ENCODE assay signal across 8 cellular contexts in genomic region chr18:48923746-48924580, GRCh38. TPM values are rescaled to one million over a fixed set of nuclear protein-coding genes. Genes with fewer than 3 reads are reported as not detected.
A peak's percentile ranks its signal among the peaks of the same experiment; 100 is the strongest.
DNase-seq lines count a peak whose midpoint lies in the region; ATAC-seq and TF ChIP-seq lines count a peak whose summit lies in the region.

No MANE protein-coding gene starts in this region.

- no TSS peak for BruUV-seq in MCF 10A (replicated peaks; lab: Mats Ljungman, UMichigan)

- CTCF ChIA-PET in CD4-positive, alpha-beta T cell (lab: Charles Lee): no interaction called here
- CTCF ChIA-PET in MCF 10A (lab: Yijun Ruan, JAX): interaction anchor here (0.6 to 0.7 kb wide), 2 partner anchors 128 to 984 kb away, joined by 3 to 4 read pairs; no protein-coding TSS in a partner anchor

- no peaks in the 10 kb centered on the region for H3K27me3 Mint-ChIP-seq in CD4-positive, alpha-beta T cell
- no peaks in the 10 kb centered on the region for H3K27me3 Mint-ChIP-seq in MCF 10A (ENCODE audit: insufficient read depth, unreplicated experiment)
- H3K27me3 Mint-ChIP-seq in naive thymus-derived CD8-positive, alpha-beta T cell: no peaks in the 10 kb centered on the region

- no peaks in the 10 kb centered on the region for H3K27me3 ChIP-seq in CD4-positive, alpha-beta T cell (ENCODE audit: control insufficient read depth, insufficient read depth, low read length)

- H3K27ac Mint-ChIP-seq in CD4-positive, alpha-beta T cell: peak overlapping the region; percentile 74
- H3K27ac Mint-ChIP-seq in MCF 10A (ENCODE audit: low read depth, unreplicated experiment): peak overlapping the region; percentile 93
- H3K27ac Mint-ChIP-seq in naive thymus-derived CD8-positive, alpha-beta T cell: peak overlapping the region in 8 of 10 donors; percentile 11 to 91 (median 80)

- no peak overlapping the region for H3K27ac ChIP-seq in CD4-positive, alpha-beta T cell (ENCODE audit: low read depth, low read length)

- no peak for ATAC-seq in CD4-positive, alpha-beta T cell (ENCODE audit: poor library complexity)
- ATAC-seq in HG02678 (IDR thresholded peaks at IDR 0.05; ENCODE audit: unreplicated experiment) (peak; percentile 41), left lobe of liver (no peak), HG02885 (IDR thresholded peaks at IDR 0.05; ENCODE audit: poor library complexity, unreplicated experiment) (no peak)
- ATAC-seq in naive thymus-derived CD8-positive, alpha-beta T cell: peak; percentile 17 to 21

- peaks cover 84% of the 10 kb centered on the region for H3K4me1 Mint-ChIP-seq in CD4-positive, alpha-beta T cell (ENCODE audit: low read depth)
- H3K4me1 Mint-ChIP-seq in MCF 10A (ENCODE audit: insufficient read depth, unreplicated experiment): peaks cover 33% of the 10 kb centered on the region
- peaks cover 41 to 78% (median 71%) of the 10 kb centered on the region in 4 donors for H3K4me1 Mint-ChIP-seq in naive thymus-derived CD8-positive, alpha-beta T cell

- no peaks in the 10 kb centered on the region for H3K9me3 Mint-ChIP-seq in CD4-positive, alpha-beta T cell
- H3K9me3 Mint-ChIP-seq in MCF 10A (ENCODE audit: unreplicated experiment): no peaks in the 10 kb centered on the region
- no peaks in the 10 kb centered on the region for H3K9me3 Mint-ChIP-seq in naive thymus-derived CD8-positive, alpha-beta T cell

- no peaks in the 10 kb centered on the region for H3K9me3 ChIP-seq in CD4-positive, alpha-beta T cell (ENCODE audit: control insufficient read depth, low read length)

- intact Hi-C loops in CD4-positive, alpha-beta T cell (cut with DNase I, micrococcal nuclease): loop anchor here in 1 of 2 experiments (10.0 kb wide), 1 partner anchor 51 kb away; no protein-coding TSS in a partner anchor
- intact Hi-C loops in MCF 10A (cut with micrococcal nuclease): no loop called here

- H3K36me3 Mint-ChIP-seq in CD4-positive, alpha-beta T cell (ENCODE audit: low read depth): peaks cover 54% of the 10 kb centered on the region
- H3K36me3 Mint-ChIP-seq in MCF 10A (ENCODE audit: insufficient read depth, unreplicated experiment): peaks cover 19% of the 10 kb centered on the region
- H3K36me3 Mint-ChIP-seq in naive thymus-derived CD8-positive, alpha-beta T cell: peaks cover 0 to 18% (median 7%) of the 10 kb centered on the region in 3 donors

- DNase-seq in CD4-positive, alpha-beta T cell: no peak
- DNase-seq in MCF 10A (ENCODE audit: unreplicated experiment) (no peak), T-helper 9 cell (no peak), left lobe of liver (ENCODE audit: low spot score) (no peak), COLO668 (lab: John Stamatoyannopoulos, UW; ENCODE audit: unreplicated experiment) (no peak)
- DNase-seq in naive thymus-derived CD8-positive, alpha-beta T cell: peak in 1 of 10 donors; percentile 62

- H3K4me3 Mint-ChIP-seq in CD4-positive, alpha-beta T cell: peak overlapping the region; percentile 79
- peak overlapping the region; percentile 56 for H3K4me3 Mint-ChIP-seq in MCF 10A (ENCODE audit: unreplicated experiment)
- H3K4me3 Mint-ChIP-seq in naive thymus-derived CD8-positive, alpha-beta T cell: peak overlapping the region; percentile 48 to 89 (median 77)

- POLR2A ChIA-PET in CD4-positive, alpha-beta T cell (lab: Charles Lee): interaction anchor here (0.6 to 3.9 kb wide), 4 partner anchors 9 to 34 kb away, joined by 3 to 20 read pairs (median 8); no protein-coding TSS in a partner anchor
- POLR2A ChIA-PET in MCF 10A (lab: Yijun Ruan, JAX): interaction anchor here (0.6 to 1.1 kb wide), 2 partner anchors 118 to 175 kb away, joined by 3 to 4 read pairs; no protein-coding TSS in a partner anchor
- POLR2A ChIA-PET in naive thymus-derived CD8-positive, alpha-beta T cell (lab: Charles Lee): interaction anchor here (0.6 to 1.4 kb wide), 4 partner anchors 17 to 83 kb away, joined by 3 to 7 read pairs (median 3); no protein-coding TSS in a partner anchor

- no peak for TF ChIP-seq CTCF in CD4-positive, alpha-beta T cell (IDR thresholded peaks at IDR 0.05)
- no peak for TF ChIP-seq CTCF in MCF 10A (IDR thresholded peaks at IDR 0.05; ENCODE audit: unreplicated experiment)

RNA-seq across cellular contexts. Expression of gene SMAD7, which starts 26.8 kb away (rescaled TPM):
- 100 to 1,000 TPM; 244 to 254 TPM for total RNA-seq in CD4-positive, alpha-beta T cell
- total RNA-seq in MCF 10A (2022): 9.8 and 12.3 TPM in 2 replicates
- 10 to 100 TPM; 30.9 to 32.5 TPM for total RNA-seq in naive thymus-derived CD8-positive, alpha-beta T cell
- 1 to 10 TPM; 2.3 to 4.9 (median 4.8) TPM for polyA plus RNA-seq in naive thymus-derived CD8-positive, alpha-beta T cell
- 12.4 TPM for total RNA-seq in left lobe of liver

Comparison
In these comparisons a context has a peak if more than half of its experiments do, and no peak if none do; other contexts are left out.
1. ATAC-seq: peak in HG02678 (single experiment) and naive thymus-derived CD8-positive, alpha-beta T cell (2 of 2); none in CD4-positive, alpha-beta T cell (single experiment), left lobe of liver (single experiment) and HG02885 (single experiment).
2. RNA of gene SMAD7, which starts 26.8 kb away (total RNA-seq): 244 to 254 TPM in CD4-positive, alpha-beta T cell; 30.9 to 32.5 TPM in naive thymus-derived CD8-positive, alpha-beta T cell, 12.4 TPM in left lobe of liver (single experiment) and 9.8 to 12.3 TPM in MCF 10A; every median in the first group is over 4 times any median in the second.
3. Peak in every context shown above with its lines, with median percentiles within 50 percentile points of each other: H3K27ac Mint-ChIP-seq and H3K4me3 Mint-ChIP-seq.